Comparison of ENCODE assay signal across 2 cellular contexts in the genomic region with DNA sequence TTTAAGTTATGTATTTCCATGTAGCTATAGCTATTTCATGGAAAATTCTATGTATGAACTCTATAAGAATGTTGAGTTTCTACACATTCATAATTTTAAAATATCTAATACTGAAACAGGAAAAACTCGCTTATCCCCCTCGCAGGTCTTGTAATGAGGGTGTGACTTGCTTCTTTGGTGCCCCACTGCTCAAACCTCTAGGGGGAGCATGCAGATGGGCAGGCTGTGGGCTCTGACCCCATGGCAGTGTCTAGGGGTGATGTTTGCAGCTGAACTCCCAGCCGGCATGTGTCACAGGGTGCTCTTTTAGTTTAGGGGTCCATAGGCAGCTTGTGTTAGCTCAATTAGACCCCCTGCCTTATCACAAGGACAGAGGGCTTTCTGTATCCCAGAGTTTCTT.
TF ChIP-seq lines count a peak whose summit lies in the region.

No MANE protein-coding gene starts in this region.

TF ChIP-seq in GM23338, 12 proteins besides CTCF, POLR2A, EP300 and RAD21 (continues in another document):
- TF ChIP-seq, protein P1, sequence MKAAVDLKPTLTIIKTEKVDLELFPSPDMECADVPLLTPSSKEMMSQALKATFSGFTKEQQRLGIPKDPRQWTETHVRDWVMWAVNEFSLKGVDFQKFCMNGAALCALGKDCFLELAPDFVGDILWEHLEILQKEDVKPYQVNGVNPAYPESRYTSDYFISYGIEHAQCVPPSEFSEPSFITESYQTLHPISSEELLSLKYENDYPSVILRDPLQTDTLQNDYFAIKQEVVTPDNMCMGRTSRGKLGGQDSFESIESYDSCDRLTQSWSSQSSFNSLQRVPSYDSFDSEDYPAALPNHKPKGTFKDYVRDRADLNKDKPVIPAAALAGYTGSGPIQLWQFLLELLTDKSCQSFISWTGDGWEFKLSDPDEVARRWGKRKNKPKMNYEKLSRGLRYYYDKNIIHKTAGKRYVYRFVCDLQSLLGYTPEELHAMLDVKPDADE (IDR thresholded peaks at IDR 0.05), result no peak
- no peak for TF ChIP-seq ZNF331 (CRISPR knock-in tag; IDR thresholded peaks at IDR 0.05; ENCODE audit: low read depth)
- TF ChIP-seq, protein P2, sequence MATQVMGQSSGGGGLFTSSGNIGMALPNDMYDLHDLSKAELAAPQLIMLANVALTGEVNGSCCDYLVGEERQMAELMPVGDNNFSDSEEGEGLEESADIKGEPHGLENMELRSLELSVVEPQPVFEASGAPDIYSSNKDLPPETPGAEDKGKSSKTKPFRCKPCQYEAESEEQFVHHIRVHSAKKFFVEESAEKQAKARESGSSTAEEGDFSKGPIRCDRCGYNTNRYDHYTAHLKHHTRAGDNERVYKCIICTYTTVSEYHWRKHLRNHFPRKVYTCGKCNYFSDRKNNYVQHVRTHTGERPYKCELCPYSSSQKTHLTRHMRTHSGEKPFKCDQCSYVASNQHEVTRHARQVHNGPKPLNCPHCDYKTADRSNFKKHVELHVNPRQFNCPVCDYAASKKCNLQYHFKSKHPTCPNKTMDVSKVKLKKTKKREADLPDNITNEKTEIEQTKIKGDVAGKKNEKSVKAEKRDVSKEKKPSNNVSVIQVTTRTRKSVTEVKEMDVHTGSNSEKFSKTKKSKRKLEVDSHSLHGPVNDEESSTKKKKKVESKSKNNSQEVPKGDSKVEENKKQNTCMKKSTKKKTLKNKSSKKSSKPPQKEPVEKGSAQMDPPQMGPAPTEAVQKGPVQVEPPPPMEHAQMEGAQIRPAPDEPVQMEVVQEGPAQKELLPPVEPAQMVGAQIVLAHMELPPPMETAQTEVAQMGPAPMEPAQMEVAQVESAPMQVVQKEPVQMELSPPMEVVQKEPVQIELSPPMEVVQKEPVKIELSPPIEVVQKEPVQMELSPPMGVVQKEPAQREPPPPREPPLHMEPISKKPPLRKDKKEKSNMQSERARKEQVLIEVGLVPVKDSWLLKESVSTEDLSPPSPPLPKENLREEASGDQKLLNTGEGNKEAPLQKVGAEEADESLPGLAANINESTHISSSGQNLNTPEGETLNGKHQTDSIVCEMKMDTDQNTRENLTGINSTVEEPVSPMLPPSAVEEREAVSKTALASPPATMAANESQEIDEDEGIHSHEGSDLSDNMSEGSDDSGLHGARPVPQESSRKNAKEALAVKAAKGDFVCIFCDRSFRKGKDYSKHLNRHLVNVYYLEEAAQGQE (IDR thresholded peaks at IDR 0.05; ENCODE audit: unreplicated experiment), result no peak
- TF ChIP-seq STAT1 (IDR thresholded peaks at IDR 0.05; ENCODE audit: unreplicated experiment), result no peak
- no peak for TF ChIP-seq POLR2AphosphoS5 (IDR thresholded peaks at IDR 0.05; ENCODE audit: low read depth)
- TF ChIP-seq, protein P3, sequence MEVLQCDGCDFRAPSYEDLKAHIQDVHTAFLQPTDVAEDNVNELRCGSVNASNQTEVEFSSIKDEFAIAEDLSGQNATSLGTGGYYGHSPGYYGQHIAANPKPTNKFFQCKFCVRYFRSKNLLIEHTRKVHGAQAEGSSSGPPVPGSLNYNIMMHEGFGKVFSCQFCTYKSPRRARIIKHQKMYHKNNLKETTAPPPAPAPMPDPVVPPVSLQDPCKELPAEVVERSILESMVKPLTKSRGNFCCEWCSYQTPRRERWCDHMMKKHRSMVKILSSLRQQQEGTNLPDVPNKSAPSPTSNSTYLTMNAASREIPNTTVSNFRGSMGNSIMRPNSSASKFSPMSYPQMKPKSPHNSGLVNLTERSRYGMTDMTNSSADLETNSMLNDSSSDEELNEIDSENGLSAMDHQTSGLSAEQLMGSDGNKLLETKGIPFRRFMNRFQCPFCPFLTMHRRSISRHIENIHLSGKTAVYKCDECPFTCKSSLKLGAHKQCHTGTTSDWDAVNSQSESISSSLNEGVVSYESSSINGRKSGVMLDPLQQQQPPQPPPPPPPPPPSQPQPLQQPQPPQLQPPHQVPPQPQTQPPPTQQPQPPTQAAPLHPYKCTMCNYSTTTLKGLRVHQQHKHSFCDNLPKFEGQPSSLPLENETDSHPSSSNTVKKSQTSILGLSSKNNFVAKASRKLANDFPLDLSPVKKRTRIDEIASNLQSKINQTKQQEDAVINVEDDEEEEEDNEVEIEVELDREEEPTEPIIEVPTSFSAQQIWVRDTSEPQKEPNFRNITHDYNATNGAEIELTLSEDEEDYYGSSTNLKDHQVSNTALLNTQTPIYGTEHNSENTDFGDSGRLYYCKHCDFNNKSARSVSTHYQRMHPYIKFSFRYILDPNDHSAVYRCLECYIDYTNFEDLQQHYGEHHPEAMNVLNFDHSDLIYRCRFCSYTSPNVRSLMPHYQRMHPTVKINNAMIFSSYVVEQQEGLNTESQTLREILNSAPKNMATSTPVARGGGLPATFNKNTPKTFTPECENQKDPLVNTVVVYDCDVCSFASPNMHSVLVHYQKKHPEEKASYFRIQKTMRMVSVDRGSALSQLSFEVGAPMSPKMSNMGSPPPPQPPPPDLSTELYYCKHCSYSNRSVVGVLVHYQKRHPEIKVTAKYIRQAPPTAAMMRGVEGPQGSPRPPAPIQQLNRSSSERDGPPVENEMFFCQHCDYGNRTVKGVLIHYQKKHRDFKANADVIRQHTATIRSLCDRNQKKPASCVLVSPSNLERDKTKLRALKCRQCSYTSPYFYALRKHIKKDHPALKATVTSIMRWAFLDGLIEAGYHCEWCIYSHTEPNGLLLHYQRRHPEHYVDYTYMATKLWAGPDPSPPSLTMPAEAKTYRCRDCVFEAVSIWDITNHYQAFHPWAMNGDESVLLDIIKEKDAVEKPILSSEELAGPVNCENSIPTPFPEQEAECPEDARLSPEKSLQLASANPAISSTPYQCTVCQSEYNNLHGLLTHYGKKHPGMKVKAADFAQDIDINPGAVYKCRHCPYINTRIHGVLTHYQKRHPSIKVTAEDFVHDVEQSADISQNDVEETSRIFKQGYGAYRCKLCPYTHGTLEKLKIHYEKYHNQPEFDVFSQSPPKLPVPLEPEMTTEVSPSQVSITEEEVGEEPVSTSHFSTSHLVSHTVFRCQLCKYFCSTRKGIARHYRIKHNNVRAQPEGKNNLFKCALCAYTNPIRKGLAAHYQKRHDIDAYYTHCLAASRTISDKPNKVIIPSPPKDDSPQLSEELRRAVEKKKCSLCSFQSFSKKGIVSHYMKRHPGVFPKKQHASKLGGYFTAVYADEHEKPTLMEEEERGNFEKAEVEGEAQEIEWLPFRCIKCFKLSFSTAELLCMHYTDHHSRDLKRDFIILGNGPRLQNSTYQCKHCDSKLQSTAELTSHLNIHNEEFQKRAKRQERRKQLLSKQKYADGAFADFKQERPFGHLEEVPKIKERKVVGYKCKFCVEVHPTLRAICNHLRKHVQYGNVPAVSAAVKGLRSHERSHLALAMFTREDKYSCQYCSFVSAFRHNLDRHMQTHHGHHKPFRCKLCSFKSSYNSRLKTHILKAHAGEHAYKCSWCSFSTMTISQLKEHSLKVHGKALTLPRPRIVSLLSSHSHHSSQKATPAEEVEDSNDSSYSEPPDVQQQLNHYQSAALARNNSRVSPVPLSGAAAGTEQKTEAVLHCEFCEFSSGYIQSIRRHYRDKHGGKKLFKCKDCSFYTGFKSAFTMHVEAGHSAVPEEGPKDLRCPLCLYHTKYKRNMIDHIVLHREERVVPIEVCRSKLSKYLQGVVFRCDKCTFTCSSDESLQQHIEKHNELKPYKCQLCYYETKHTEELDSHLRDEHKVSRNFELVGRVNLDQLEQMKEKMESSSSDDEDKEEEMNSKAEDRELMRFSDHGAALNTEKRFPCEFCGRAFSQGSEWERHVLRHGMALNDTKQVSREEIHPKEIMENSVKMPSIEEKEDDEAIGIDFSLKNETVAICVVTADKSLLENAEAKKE (CRISPR knock-in tag; IDR thresholded peaks at IDR 0.05), result no peak
- TF ChIP-seq ZNF114 (CRISPR knock-in tag; IDR thresholded peaks at IDR 0.05), result no peak
- TF ChIP-seq NANOG (IDR thresholded peaks at IDR 0.05; ENCODE audit: borderline replicate concordance), result no peak
- TF ChIP-seq CREB1 (CRISPR knock-in tag; IDR thresholded peaks at IDR 0.05; ENCODE audit: low read depth), result no peak
- TF ChIP-seq EZH2 (IDR thresholded peaks at IDR 0.05; ENCODE audit: low read depth, unreplicated experiment), result no peak

TF ChIP-seq in H1, 55 proteins besides CTCF, POLR2A, EP300 and RAD21:
- TF ChIP-seq SIX5 (IDR thresholded peaks at IDR 0.05; ENCODE audit: low read depth, low read length), result no peak
- TF ChIP-seq KDM1A (IDR thresholded peaks at IDR 0.05; ENCODE audit: borderline replicate concordance, low read length), result no peak
